10 cellular contexts compared by ENCODE assay signal in the genomic region with DNA sequence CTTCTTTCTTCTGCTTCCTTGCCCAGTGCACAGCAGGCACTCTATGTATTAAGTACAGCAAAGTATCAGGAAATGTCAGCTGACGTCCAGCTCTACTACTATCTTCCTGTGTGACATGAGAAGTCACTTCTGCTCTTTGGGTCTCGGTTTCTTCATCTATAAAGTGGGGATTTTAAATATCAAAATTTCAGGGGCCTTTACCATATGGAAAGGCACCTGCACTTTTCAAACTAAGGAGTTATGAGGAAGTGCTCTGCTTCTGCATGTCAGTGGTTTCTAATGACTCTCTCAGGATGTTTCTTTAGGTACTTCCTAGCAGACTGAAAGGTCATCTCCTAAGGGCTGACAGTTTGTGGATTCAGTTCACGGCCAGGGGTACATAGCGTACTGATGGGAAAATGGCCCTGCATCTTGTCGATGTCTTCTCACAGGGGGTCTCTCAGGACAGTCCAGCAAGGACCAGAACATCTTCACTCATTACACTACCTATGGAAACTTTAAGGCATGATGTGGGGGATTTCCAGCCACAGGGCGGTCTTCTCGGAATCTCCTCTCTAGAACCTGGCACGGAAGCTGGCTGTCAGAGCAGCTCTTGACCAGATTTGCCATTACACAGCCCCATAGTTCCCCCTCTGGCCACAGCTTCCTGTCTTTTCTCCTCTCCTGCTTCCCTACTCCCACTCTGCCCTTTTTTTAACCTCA. TPM values are rescaled to one million over a fixed set of nuclear protein-coding genes. Genes with fewer than 3 reads are reported as not detected.
A peak's percentile ranks its signal among the peaks of the same experiment; 100 is the strongest.
DNase-seq lines count a peak whose midpoint lies in the region; ATAC-seq and TF ChIP-seq lines count a peak whose summit lies in the region.
"Had no signal": no experiment of that assay in that cellular context is flagged by ENCODE, and none has a peak within 500 bp of the region (broad histone marks: within the 10 kb centered on the region; RNA-seq: fewer than 3 reads in every experiment).

No MANE protein-coding gene starts in this region.

- TF ChIP-seq POLR2A in NB4 (IDR thresholded peaks at IDR 0.05; ENCODE audit: extremely low read depth, insufficient read length): no peak

- TF ChIP-seq CTCF in NB4 (IDR thresholded peaks at IDR 0.05; ENCODE audit: low read depth, low read length) (no peak), osteoblast (IDR thresholded peaks at IDR 0.05; ENCODE audit: extremely low read depth, low read depth, low read length) (no peak)

- H3K27me3 ChIP-seq in osteoblast (ENCODE audit: insufficient read depth, low read length): no peaks in the 10 kb centered on the region

- peaks cover 10% of the 10 kb centered on the region for H3K4me1 Mint-ChIP-seq in T-helper 1 cell treated with Interleukin-12 subunit alpha and Interleukin-12 subunit beta and Interleukin-4 antibody, amounts not matched to agents 30 μg/mL and 1 μg/mL, for 36 hours (ENCODE audit: low read depth)

- H3K4me3 ChIP-seq in NB4 (ENCODE audit: low read depth, low read length) (no peak overlapping the region), osteoblast (ENCODE audit: insufficient read depth, low read length) (no peak overlapping the region)
- H3K4me3 ChIP-seq: A549, thoracic aorta had no signal

- peak overlapping the region; percentile 57 for H3K27ac Mint-ChIP-seq in T-helper 1 cell treated with Interleukin-12 subunit alpha and Interleukin-12 subunit beta and Interleukin-4 antibody, amounts not matched to agents 30 μg/mL and 1 μg/mL, for 36 hours

- H2AFZ ChIP-seq in osteoblast (ENCODE audit: low read length): no peak overlapping the region

- no peaks in the 10 kb centered on the region for H3K4me1 ChIP-seq in osteoblast (ENCODE audit: insufficient read depth, low read length)
- H3K4me1 ChIP-seq: A549 had no signal

- no peaks in the 10 kb centered on the region for H4K20me1 ChIP-seq in osteoblast (ENCODE audit: insufficient read depth, low read length)

- peaks cover 3% of the 10 kb centered on the region for H3K9me3 Mint-ChIP-seq in T-helper 1 cell treated with Interleukin-12 subunit alpha and Interleukin-12 subunit beta and Interleukin-4 antibody, amounts not matched to agents 30 μg/mL and 1 μg/mL, for 36 hours

- ATAC-seq in GM21825 (IDR thresholded peaks at IDR 0.05; ENCODE audit: unreplicated experiment): peak; percentile 76
- ATAC-seq: A549 had no signal

- H3K79me2 ChIP-seq in osteoblast (ENCODE audit: insufficient read depth, low read length): no peaks in the 10 kb centered on the region

- H3K4me3 Mint-ChIP-seq in T-helper 1 cell treated with Interleukin-12 subunit alpha and Interleukin-12 subunit beta and Interleukin-4 antibody, amounts not matched to agents 30 μg/mL and 1 μg/mL, for 36 hours: no peak overlapping the region

- H3K27me3 Mint-ChIP-seq in T-helper 1 cell treated with Interleukin-12 subunit alpha and Interleukin-12 subunit beta and Interleukin-4 antibody, amounts not matched to agents 30 μg/mL and 1 μg/mL, for 36 hours (ENCODE audit: low read depth): no peaks in the 10 kb centered on the region

- no peak overlapping the region for H3K4me2 ChIP-seq in osteoblast (ENCODE audit: insufficient read depth, low read length)
- H3K4me2 ChIP-seq: A549 had no signal

- DNase-seq in T-helper 1 cell: no peak
- peak; percentile 24 for DNase-seq in NB4 (ENCODE audit: low read depth)
- DNase-seq in osteoblast (ENCODE audit: insufficient read length, low spot score, missing footprints): peak; percentile 11
- DNase-seq in NCI-H2107 (lab: John Stamatoyannopoulos, UW): no peak
- DNase-seq in SIG-M5 treated with dmso at 0.1 percent for 504 hours (lab: John Stamatoyannopoulos, UW; ENCODE audit: unreplicated experiment): no peak
- no peak for DNase-seq in activated gamma-delta T cell (lab: John Stamatoyannopoulos, UW)

- H3K27ac ChIP-seq in osteoblast (ENCODE audit: low read depth, low read length): no peak overlapping the region
- H3K27ac ChIP-seq: A549, thoracic aorta had no signal

- H3K9me3 ChIP-seq in osteoblast (ENCODE audit: low read depth, low read length): no peaks in the 10 kb centered on the region
- H3K9me3 ChIP-seq: A549, thoracic aorta had no signal

- peaks cover 4% of the 10 kb centered on the region for H3K36me3 Mint-ChIP-seq in T-helper 1 cell treated with Interleukin-12 subunit alpha and Interleukin-12 subunit beta and Interleukin-4 antibody, amounts not matched to agents 30 μg/mL and 1 μg/mL, for 36 hours (ENCODE audit: low read depth)

- peaks cover 2% of the 10 kb centered on the region for H3K36me3 ChIP-seq in osteoblast (ENCODE audit: insufficient read depth, low read length)

RNA-seq across cellular contexts. Expression of gene MTF1, which starts 42.0 kb away (rescaled TPM):
- total RNA-seq in osteoblast: 4.1 and 4.3 TPM in 2 replicates

RNA-seq across cellular contexts. Expression of gene INPP5B, which starts 45.5 kb away (rescaled TPM):
- 39.4 and 48.6 TPM in 2 replicates for total RNA-seq in osteoblast

Comparison
In these comparisons a context has a peak if more than half of its experiments do, and no peak if none do; other contexts are left out.
1. DNase-seq: peak in NB4 (single experiment) and osteoblast (single experiment); none in T-helper 1 cell (0 of 5), NCI-H2107 (single experiment), SIG-M5 treated with dmso at 0.1 percent for 504 hours (single experiment) and activated gamma-delta T cell (single experiment).